In the genomic region with DNA sequence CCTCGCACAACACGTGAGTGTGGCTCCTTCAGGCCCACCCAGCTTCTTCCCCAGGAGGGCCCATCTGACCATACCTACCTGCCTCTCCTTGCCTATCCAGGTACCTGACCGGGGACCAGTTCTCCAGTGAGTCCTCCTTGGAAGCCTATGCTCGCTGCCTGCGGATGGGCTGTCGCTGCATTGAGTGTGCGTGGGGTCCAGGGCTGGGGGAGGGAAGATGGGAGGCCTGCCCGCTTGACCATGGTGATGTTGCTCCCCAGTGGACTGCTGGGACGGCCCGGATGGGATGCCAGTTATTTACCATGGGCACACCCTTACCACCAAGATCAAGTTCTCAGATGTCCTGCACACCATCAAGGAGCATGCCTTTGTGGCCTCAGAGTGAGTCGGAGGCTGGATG, we compare ENCODE assay signal across 1 cellular context.
TF ChIP-seq lines count a peak whose summit lies in the region.

No MANE protein-coding gene starts in this region.

TF ChIP-seq in IMR-90, 13 proteins besides CTCF, POLR2A, EP300 and RAD21 (continued from another document):
- TF ChIP-seq CEBPB (IDR thresholded peaks at IDR 0.05; ENCODE audit: low read depth, low read length) (no peak), RCOR1 (IDR thresholded peaks at IDR 0.05; ENCODE audit: insufficient replicate concordance, low read length) (no peak), FOS (IDR thresholded peaks at IDR 0.05; ENCODE audit: low read depth, low read length) (no peak), MAZ (IDR thresholded peaks at IDR 0.05; ENCODE audit: borderline replicate concordance, low read depth, low read length) (no peak), RFX5 (IDR thresholded peaks at IDR 0.05; ENCODE audit: low read depth, low read length) (no peak), SMC3 (IDR thresholded peaks at IDR 0.05; ENCODE audit: low read depth, low read length) (no peak), MXI1 (IDR thresholded peaks at IDR 0.05; ENCODE audit: borderline replicate concordance, low read depth, low read length) (no peak)
- TF ChIP-seq, protein P1, sequence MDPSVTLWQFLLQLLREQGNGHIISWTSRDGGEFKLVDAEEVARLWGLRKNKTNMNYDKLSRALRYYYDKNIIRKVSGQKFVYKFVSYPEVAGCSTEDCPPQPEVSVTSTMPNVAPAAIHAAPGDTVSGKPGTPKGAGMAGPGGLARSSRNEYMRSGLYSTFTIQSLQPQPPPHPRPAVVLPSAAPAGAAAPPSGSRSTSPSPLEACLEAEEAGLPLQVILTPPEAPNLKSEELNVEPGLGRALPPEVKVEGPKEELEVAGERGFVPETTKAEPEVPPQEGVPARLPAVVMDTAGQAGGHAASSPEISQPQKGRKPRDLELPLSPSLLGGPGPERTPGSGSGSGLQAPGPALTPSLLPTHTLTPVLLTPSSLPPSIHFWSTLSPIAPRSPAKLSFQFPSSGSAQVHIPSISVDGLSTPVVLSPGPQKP (IDR thresholded peaks at IDR 0.05; ENCODE audit: borderline replicate concordance, low read depth, low read length): no peak
